ENCODE assay signal across 18 cellular contexts in genomic region chr10:94324609-94325233, GRCh38. TPM values are rescaled to one million over a fixed set of nuclear protein-coding genes. Genes with fewer than 3 reads are reported as not detected.
DNase-seq lines count a peak whose midpoint lies in the region; ATAC-seq and TF ChIP-seq lines count a peak whose summit lies in the region.
"Had no signal": no experiment of that assay in that cellular context is flagged by ENCODE, and none has a peak within 500 bp of the region (broad histone marks: within the 10 kb centered on the region; RNA-seq: fewer than 3 reads in every experiment).

No MANE protein-coding gene starts in this region.

- WGBS in mammary epithelial cell (ENCODE audit: low coverage, missing lambda C conversion rate), result 78% methylated on average over 7 of the region's 7 CpGs

- no peaks in the 10 kb centered on the region for H3K27me3 Mint-ChIP-seq in activated T-cell treated with anti-CD3 and anti-CD28 coated beads, Interleukin-2, amount 50 U/mL, for 24 hours
- H3K27me3 Mint-ChIP-seq in GM23338 (ENCODE audit: insufficient read depth, low read depth, poor library complexity), result no peaks in the 10 kb centered on the region
- H3K27me3 Mint-ChIP-seq: CD4-positive, CD25-positive, alpha-beta regulatory T cell had no signal

- H3K4me2 ChIP-seq in GM23338 (no peak overlapping the region), mammary epithelial cell (ENCODE audit: insufficient read depth, low read depth, low read length) (no peak overlapping the region)
- H3K4me2 ChIP-seq: PC-9 had no signal

- H4K20me1 ChIP-seq in GM23338 (replicated peaks; ENCODE audit: insufficient read depth) (peaks cover 10% of the 10 kb centered on the region; the same call in 1 of the 2 replicates), mammary epithelial cell (ENCODE audit: insufficient read depth, low read length) (no peaks in the 10 kb centered on the region)

- peaks cover 86% of the 10 kb centered on the region for H3K36me3 Mint-ChIP-seq in activated T-cell treated with anti-CD3 and anti-CD28 coated beads, Interleukin-2, amount 50 U/mL, for 24 hours (ENCODE audit: low read depth)
- peaks cover 32% of the 10 kb centered on the region; the same call in 2 of the 3 replicates for H3K36me3 Mint-ChIP-seq in GM23338 (ENCODE audit: low read depth)

- CTCF ChIA-PET in mammary epithelial cell (lab: Charles Lee; ENCODE audit: low non-redundant PET), result interaction anchor here (1.0 kb wide), 1 partner anchor 119 kb away, joined by 3 read pairs; no protein-coding TSS in a partner anchor

- ATAC-seq in GM23338, result no peak
- ATAC-seq in lower lobe of right lung, result peak; percentile 67 to 70
- ATAC-seq: K562 had no signal

- dilution Hi-C loops in mammary epithelial cell (cut with HindIII; ENCODE audit: low sequenced_read_pairs), result no loop called here

- no peaks in the 10 kb centered on the region for H3K9me3 ChIP-seq in mammary epithelial cell (replicated peaks; ENCODE audit: insufficient read depth, low read length)
- H3K9me3 ChIP-seq in lower lobe of right lung, result no peaks in the 10 kb centered on the region
- H3K9me3 ChIP-seq: BE2C had no signal

- H3K79me2 ChIP-seq in GM23338 (replicated peaks; ENCODE audit: insufficient read depth), result no peaks in the 10 kb centered on the region
- no peaks in the 10 kb centered on the region for H3K79me2 ChIP-seq in mammary epithelial cell (ENCODE audit: insufficient read depth, low read length)

- H3K27ac ChIP-seq in GM23338 (ENCODE audit: low read depth) (no peak overlapping the region), mammary epithelial cell (ENCODE audit: insufficient read depth, low read depth, low read length) (no peak overlapping the region), lower lobe of right lung (no peak overlapping the region)
- H3K27ac ChIP-seq: PC-9, RWPE1 had no signal

- intact Hi-C loops in mammary epithelial cell (cut with micrococcal nuclease), result loop anchor here (5.0 to 10.0 kb wide), 2 partner anchors 507 to 620 kb away; partner anchors contain the start of gene FRA10AC1
- intact Hi-C loops in lower lobe of right lung (cut with DNase I), result loop anchor here (5.0 kb wide), 1 partner anchor 407 kb away; no protein-coding TSS in a partner anchor
- intact Hi-C loops in cardiac septum (cut with DNase I), result loop anchor here (5.0 kb wide), 1 partner anchor 502 kb away; no protein-coding TSS in a partner anchor

- H3K27ac Mint-ChIP-seq in activated T-cell treated with anti-CD3 and anti-CD28 coated beads, Interleukin-2, amount 50 U/mL, for 24 hours, result peak overlapping the region; percentile 31
- peak overlapping the region; percentile 69 for H3K27ac Mint-ChIP-seq in GM23338

- H3K36me3 ChIP-seq in GM23338 (ENCODE audit: insufficient read depth) (no peaks in the 10 kb centered on the region; the same call in 1 of the 2 replicates), mammary epithelial cell (ENCODE audit: insufficient read depth, low read length) (peaks cover 25% of the 10 kb centered on the region), lower lobe of right lung (peaks cover 57% of the 10 kb centered on the region)

- H2AFZ ChIP-seq in GM23338 (no peak overlapping the region), mammary epithelial cell (ENCODE audit: low read depth, low read length) (no peak overlapping the region)
- H2AFZ ChIP-seq: PC-9 had no signal

- no peaks in the 10 kb centered on the region for H3K27me3 ChIP-seq in GM23338 (ENCODE audit: insufficient read depth)
- no peaks in the 10 kb centered on the region for H3K27me3 ChIP-seq in mammary epithelial cell (ENCODE audit: insufficient read depth, low read length)
- H3K27me3 ChIP-seq in lower lobe of right lung (ENCODE audit: low read depth), result no peaks in the 10 kb centered on the region
- H3K27me3 ChIP-seq: BE2C had no signal

- no peak overlapping the region for H3K4me3 Mint-ChIP-seq in activated T-cell treated with anti-CD3 and anti-CD28 coated beads, Interleukin-2, amount 50 U/mL, for 24 hours
- no peak overlapping the region for H3K4me3 Mint-ChIP-seq in GM23338
- H3K4me3 Mint-ChIP-seq: CD4-positive, CD25-positive, alpha-beta regulatory T cell had no signal

- TF ChIP-seq CTCF in GM23338 (conservative IDR thresholded peaks at IDR 0.05; ENCODE audit: low read depth in 2 of 2) (no peak), mammary epithelial cell (conservative IDR thresholded peaks at IDR 0.05 in 1 of 2, IDR thresholded peaks at IDR 0.05 in 1 of 2; ENCODE audit: extremely low read depth in 1 of 2, insufficient read depth in 1 of 2, low read depth in 1 of 2, low read length in 2 of 2) (no peak), lower lobe of right lung (IDR thresholded peaks at IDR 0.05) (no peak)

- no TSS peak for BruUV-seq in mammary epithelial cell (replicated peaks; lab: Mats Ljungman, UMichigan)

- H3K4me1 Mint-ChIP-seq in activated T-cell treated with anti-CD3 and anti-CD28 coated beads, Interleukin-2, amount 50 U/mL, for 24 hours (ENCODE audit: low read depth), result peaks cover 4% of the 10 kb centered on the region
- H3K4me1 Mint-ChIP-seq in GM23338, result no peaks in the 10 kb centered on the region

- in situ Hi-C loops in mammary epithelial cell (cut with MboI; ENCODE audit: low sequenced_read_pairs in 2 of 2), result no loop called here

- no peaks in the 10 kb centered on the region for H3K9me3 Mint-ChIP-seq in activated T-cell treated with anti-CD3 and anti-CD28 coated beads, Interleukin-2, amount 50 U/mL, for 24 hours
- H3K9me3 Mint-ChIP-seq in GM23338, result no peaks in the 10 kb centered on the region
- H3K9me3 Mint-ChIP-seq: CD4-positive, CD25-positive, alpha-beta regulatory T cell had no signal

- H3K9me2 ChIP-seq in GM23338 (ENCODE audit: insufficient read depth), result no peaks in the 10 kb centered on the region

- no peak overlapping the region for H3K4me3 ChIP-seq in GM23338
- H3K4me3 ChIP-seq in mammary epithelial cell (replicated peaks in 1 of 3; ENCODE audit: insufficient read depth in 1 of 3, low read depth in 2 of 3, low read length in 3 of 3), result no peak overlapping the region
- H3K4me3 ChIP-seq in lower lobe of right lung, result no peak overlapping the region
- H3K4me3 ChIP-seq: K562, PC-9 had no signal

- H3K9ac ChIP-seq in mammary epithelial cell (ENCODE audit: insufficient read depth, low read length), result no peak overlapping the region

- H3K4me1 ChIP-seq in GM23338 (ENCODE audit: insufficient read depth) (no peaks in the 10 kb centered on the region), mammary epithelial cell (ENCODE audit: insufficient read depth, low read length) (no peaks in the 10 kb centered on the region), lower lobe of right lung (no peaks in the 10 kb centered on the region)
- H3K4me1 ChIP-seq: BE2C had no signal

- H3F3A ChIP-seq in GM23338 (replicated peaks; ENCODE audit: low read depth), result peaks cover 4% of the 10 kb centered on the region; the same call in 1 of the 2 replicates

- no peak for DNase-seq in activated T-cell treated with anti-CD3 and anti-CD28 coated beads, Interleukin-2, amount 50 U/mL, for 24 hours
- no peak for DNase-seq in activated T-cell treated with anti-CD3 and anti-CD28 coated beads, Interleukin-2, amount 50 U/mL, for 1 hour
- no peak for DNase-seq in GM23338 (ENCODE audit: low spot score)
- peak; percentile 13 for DNase-seq in mammary epithelial cell
- DNase-seq in lower lobe of right lung, result no peak
- no peak for DNase-seq in cardiac septum (ENCODE audit: low spot score)
- DNase-seq in GM19238 (ENCODE audit: insufficient read length, low spot score), result no peak
- DNase-seq in hypothalamus (lab: John Stamatoyannopoulos, UW), result no peak
- DNase-seq: BE2C; CD4-positive, CD25-positive, alpha-beta regulatory T cell; COR-L47; NCI-H187; NCI-H2107; NCI-H526; PC-9; SIG-M5 had no signal

TF ChIP-seq in GM23338, 12 proteins besides CTCF, POLR2A, EP300 and RAD21 (continues in another document):
- TF ChIP-seq STAT1 (IDR thresholded peaks at IDR 0.05; ENCODE audit: unreplicated experiment) (no peak), POLR2AphosphoS5 (IDR thresholded peaks at IDR 0.05; ENCODE audit: low read depth) (no peak), NANOG (IDR thresholded peaks at IDR 0.05; ENCODE audit: borderline replicate concordance) (no peak), ZNF114 (CRISPR knock-in tag; IDR thresholded peaks at IDR 0.05) (no peak), EZH2 (IDR thresholded peaks at IDR 0.05; ENCODE audit: low read depth, unreplicated experiment) (no peak), CREB1 (CRISPR knock-in tag; IDR thresholded peaks at IDR 0.05; ENCODE audit: low read depth) (no peak)
- TF ChIP-seq, protein P1, sequence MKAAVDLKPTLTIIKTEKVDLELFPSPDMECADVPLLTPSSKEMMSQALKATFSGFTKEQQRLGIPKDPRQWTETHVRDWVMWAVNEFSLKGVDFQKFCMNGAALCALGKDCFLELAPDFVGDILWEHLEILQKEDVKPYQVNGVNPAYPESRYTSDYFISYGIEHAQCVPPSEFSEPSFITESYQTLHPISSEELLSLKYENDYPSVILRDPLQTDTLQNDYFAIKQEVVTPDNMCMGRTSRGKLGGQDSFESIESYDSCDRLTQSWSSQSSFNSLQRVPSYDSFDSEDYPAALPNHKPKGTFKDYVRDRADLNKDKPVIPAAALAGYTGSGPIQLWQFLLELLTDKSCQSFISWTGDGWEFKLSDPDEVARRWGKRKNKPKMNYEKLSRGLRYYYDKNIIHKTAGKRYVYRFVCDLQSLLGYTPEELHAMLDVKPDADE (IDR thresholded peaks at IDR 0.05), result no peak

RNA-seq across cellular contexts. Expression of gene NOC3L, which starts 38.0 kb away (rescaled TPM):
- 43.1 and 49.7 TPM in 2 replicates for total RNA-seq in GM23338 (2014; rRNA removed; shearing (Covaris generic))
- polyA plus RNA-seq in GM23338 (2016; fragmentation: Nextera tagmentation; extraction: Ambion mirVana) (53.1 and 62.1 TPM in 2 replicates), mammary epithelial cell (10.2 TPM)
- total RNA-seq in mammary epithelial cell (10 to 100 TPM; 19.0 to 33.7 TPM), lower lobe of right lung (13.9 TPM), cardiac septum (8.9 TPM)
- polyA minus RNA-seq in mammary epithelial cell, result 16.6 TPM
